In genomic region chr4:115687356-115687755, GRCh38 we compare ENCODE assay signal across 23 cellular contexts.
A peak's percentile ranks its signal among the peaks of the same experiment; 100 is the strongest.
DNase-seq lines count a peak whose midpoint lies in the region; ATAC-seq, FAIRE-seq and TF ChIP-seq lines count a peak whose summit lies in the region.
"Had no signal": no experiment of that assay in that cellular context is flagged by ENCODE, and none has a peak within 500 bp of the region (broad histone marks: within the 10 kb centered on the region; RNA-seq: fewer than 3 reads in every experiment).

No MANE protein-coding gene starts in this region.

- BruUV-seq in A673 (replicated peaks; lab: Mats Ljungman, UMichigan) (no TSS peak), PC-9 (replicated peaks; lab: Mats Ljungman, UMichigan) (no TSS peak)

- no peaks in the 10 kb centered on the region for H3K79me2 ChIP-seq in PC-9 (ENCODE audit: low read depth)

- peak; percentile 51 for DNase-seq in A673 (ENCODE audit: low spot score)
- DNase-seq in HT1080 (ENCODE audit: low read depth) = peak; percentile 24
- DNase-seq in PC-9 = peak in 1 of 2 experiments; percentile 38
- DNase-seq in erythroblast (lab: John Stamatoyannopoulos, UW) = peak; percentile 67 to 84
- no peak for DNase-seq in GM19239 (ENCODE audit: insufficient read length, low spot score)
- DNase-seq in left ventricle myocardium superior = no peak
- DNase-seq in activated CD4-positive, alpha-beta T cell treated with anti-CD3 and anti-CD28 coated beads for 1 hour = no peak
- DNase-seq: CD4-positive, alpha-beta memory T cell; EL; Kasumi-1; MG63; NCI-H1092; NCI-H1436; NCI-H187 treated with DMSO at 0.1 percent for 48 hours; NCI-H2107; NCI-H446 treated with DMSO at 0.1 percent for 48 hours; NCI-H748 treated with DMSO at 0.1 percent for 48 hours had no signal

- no peaks in the 10 kb centered on the region for H3K9me2 ChIP-seq in PC-9 (ENCODE audit: insufficient read depth)

- no peak for FAIRE-seq in GM19239 (lab: Jason Lieb, UNC)

- H3K4me1 ChIP-seq in A673 (ENCODE audit: insufficient read depth, low read length, poor library complexity, severe bottlenecking) (no peaks in the 10 kb centered on the region), PC-9 (replicated peaks; ENCODE audit: insufficient read depth) (peaks cover 7% of the 10 kb centered on the region)
- H3K4me1 ChIP-seq: BLaER1 treated with 17β-estradiol and CSF1 and Interleukin-3, amounts not matched to agents 10 nM and 100 nM; SJSA1 had no signal

- H3K4me3 ChIP-seq in A673 (ENCODE audit: low read depth, low read length, poor library complexity, severe bottlenecking) (no peak overlapping the region), PC-9 (no peak overlapping the region)
- H3K4me3 ChIP-seq: BLaER1 treated with 17β-estradiol and CSF1 and Interleukin-3, amounts not matched to agents 10 nM and 100 nM; GM23338; MG63; SJSA1 had no signal

- CTCF ChIA-PET in A673 (lab: Charles Lee) = no interaction called here
- CTCF ChIA-PET in PC-9 (lab: Charles Lee) = no interaction called here

- intact Hi-C loops in A673 (cut with micrococcal nuclease; ENCODE audit: unreplicated experiment) = no loop called here
- intact Hi-C loops in PC-9 (cut with micrococcal nuclease; ENCODE audit: unreplicated experiment) = no loop called here
- intact Hi-C loops in left ventricle myocardium superior (cut with micrococcal nuclease) = no loop called here

- H3K36me3 ChIP-seq in A673 (ENCODE audit: insufficient read depth, low read length, poor library complexity, severe bottlenecking) = no peaks in the 10 kb centered on the region
- no peaks in the 10 kb centered on the region for H3K36me3 ChIP-seq in PC-9 (ENCODE audit: low read depth)
- H3K36me3 ChIP-seq: BLaER1 treated with 17β-estradiol and CSF1 and Interleukin-3, amounts not matched to agents 10 nM and 100 nM; MG63; SJSA1 had no signal

- ATAC-seq in left ventricle myocardium superior (no peak), HG03139 (IDR thresholded peaks at IDR 0.05; ENCODE audit: unreplicated experiment) (no peak)
- ATAC-seq: GM23338, HCT116, Panc1 had no signal

- no peak overlapping the region for H2AFZ ChIP-seq in PC-9
- H2AFZ ChIP-seq: GM23338 had no signal

- no peak for TF ChIP-seq CTCF in A673 (conservative IDR thresholded peaks at IDR 0.05; ENCODE audit: low read depth, low read length)
- TF ChIP-seq CTCF in PC-9 (conservative IDR thresholded peaks at IDR 0.05) = no peak

- no peaks in the 10 kb centered on the region for H3K27me3 ChIP-seq in A673 (replicated peaks; ENCODE audit: insufficient read depth, low read depth, low read length, poor library complexity)
- H3K27me3 ChIP-seq in PC-9 (ENCODE audit: insufficient read depth, low read depth) = no peaks in the 10 kb centered on the region
- H3K27me3 ChIP-seq: BLaER1 treated with 17β-estradiol and CSF1 and Interleukin-3, amounts not matched to agents 10 nM and 100 nM; MG63; SJSA1 had no signal

- no peaks in the 10 kb centered on the region for H3F3A ChIP-seq in PC-9 (ENCODE audit: insufficient read depth, low read depth)

- H3K9me3 ChIP-seq in A673 (ENCODE audit: low read depth, low read length, poor library complexity, severe bottlenecking) (no peaks in the 10 kb centered on the region), PC-9 (ENCODE audit: insufficient read depth, low read depth) (peaks cover 5% of the 10 kb centered on the region; the same call in 1 of the 2 replicates)
- H3K9me3 ChIP-seq: BLaER1 treated with 17β-estradiol and CSF1 and Interleukin-3, amounts not matched to agents 10 nM and 100 nM; MG63; SJSA1 had no signal

- POLR2A ChIA-PET in A673 (lab: Charles Lee; ENCODE audit: low non-redundant PET) = no interaction called here
- POLR2A ChIA-PET in PC-9 (lab: Charles Lee; ENCODE audit: unreplicated experiment) = no interaction called here

- H3K4me2 ChIP-seq in PC-9 = no peak overlapping the region
- H3K4me2 ChIP-seq: BLaER1 treated with 17β-estradiol and CSF1 and Interleukin-3, amounts not matched to agents 10 nM and 100 nM; GM23338 had no signal

- TF ChIP-seq POLR2A in erythroblast (IDR thresholded peaks at IDR 0.05; ENCODE audit: low read length) = no peak

- no peak overlapping the region for H3K27ac ChIP-seq in A673 (ENCODE audit: low read depth, low read length, poor library complexity, severe bottlenecking)
- H3K27ac ChIP-seq in PC-9 = peak overlapping the region; percentile 76
- H3K27ac ChIP-seq: BLaER1 treated with 17β-estradiol and CSF1 and Interleukin-3, amounts not matched to agents 10 nM and 100 nM; SJSA1 had no signal

- no peaks in the 10 kb centered on the region for H4K20me1 ChIP-seq in PC-9 (ENCODE audit: insufficient read depth)
- H4K20me1 ChIP-seq: BLaER1 treated with 17β-estradiol and CSF1 and Interleukin-3, amounts not matched to agents 10 nM and 100 nM had no signal

Comparison
In these comparisons a context has a peak if more than half of its experiments do, and no peak if none do; other contexts are left out.
1. DNase-seq: peak in A673 (single experiment), HT1080 (single experiment) and erythroblast (2 of 2); none in GM19239 (single experiment), left ventricle myocardium superior (single experiment) and activated CD4-positive, alpha-beta T cell treated with anti-CD3 and anti-CD28 coated beads for 1 hour (single experiment).